9 cellular contexts compared by ENCODE assay signal in the genomic region with DNA sequence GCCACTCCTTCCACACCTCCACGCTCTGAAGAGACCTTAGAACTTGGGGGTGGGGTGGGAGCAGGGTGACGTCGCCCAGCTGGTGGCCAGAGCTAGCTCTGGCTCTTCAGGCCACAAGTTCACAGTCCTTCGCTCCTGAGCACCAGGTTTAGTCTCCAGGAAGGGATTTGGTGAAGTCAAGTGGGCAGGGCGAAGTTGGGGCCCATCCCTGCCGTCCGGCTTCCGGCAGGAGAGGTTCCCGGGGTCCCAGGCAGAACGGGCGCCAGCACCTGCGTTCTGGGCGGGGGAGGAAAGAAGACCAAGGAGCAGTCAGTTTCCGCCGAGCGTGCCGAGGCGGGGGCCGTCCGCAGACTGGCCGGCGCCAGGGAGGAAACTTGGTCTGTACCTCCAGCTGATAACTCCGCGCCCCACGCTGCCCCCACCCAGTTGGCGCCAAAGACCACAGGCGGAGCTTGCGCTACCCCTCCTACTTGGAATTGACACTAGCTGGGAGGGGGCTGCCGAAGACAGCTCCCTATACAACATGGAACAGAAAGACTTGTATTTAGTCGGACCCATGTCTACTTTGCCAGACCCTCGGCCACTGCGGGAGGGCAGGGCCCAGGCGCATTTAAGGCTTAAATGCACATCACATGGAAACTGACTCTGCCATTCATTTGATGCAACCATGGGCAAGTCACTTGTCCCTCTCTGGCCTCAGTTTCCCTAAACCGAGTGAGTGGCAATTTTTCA. TPM values are rescaled to one million over a fixed set of nuclear protein-coding genes. Genes with fewer than 3 reads are reported as not detected.
A peak's percentile ranks its signal among the peaks of the same experiment; 100 is the strongest.
DNase-seq lines count a peak whose midpoint lies in the region; ATAC-seq, FAIRE-seq and TF ChIP-seq lines count a peak whose summit lies in the region.
"Had no signal": no experiment of that assay in that cellular context is flagged by ENCODE, and none has a peak within 500 bp of the region (broad histone marks: within the 10 kb centered on the region; RNA-seq: fewer than 3 reads in every experiment).

No MANE protein-coding gene starts in this region.

- no peak for FAIRE-seq in GM12892 (lab: Jason Lieb, UNC)
- FAIRE-seq: colon had no signal

- peak; percentile 63; the same call in 1 of the 2 replicates for TF ChIP-seq POLR2A in GM12892 (IDR thresholded peaks at IDR 0.05; ENCODE audit: low read depth, low read length)

- no peak for DNase-seq in GM12892 (ENCODE audit: insufficient read length)
- peak; percentile 36 for DNase-seq in NCI-H2196 treated with DMSO at 0.1 percent for 48 hours (lab: John Stamatoyannopoulos, UW; ENCODE audit: unreplicated experiment)
- no peak for DNase-seq in activated T-cell treated with anti-CD3 and anti-CD28 coated beads, Interleukin-2, amount 50 U/mL, for 4 hours
- peak; percentile 76 for DNase-seq in Right ventricle myocardium inferior (ENCODE audit: missing footprints)
- peak; percentile 88 for DNase-seq in posterior vena cava (ENCODE audit: low spot score)
- DNase-seq in pons (ENCODE audit: low spot score): no peak
- no peak for DNase-seq in NCI-H1048 (lab: John Stamatoyannopoulos, UW)

- H3K9me3 Mint-ChIP-seq in activated T-cell treated with anti-CD3 and anti-CD28 coated beads, Interleukin-2, amount 50 U/mL, for 4 hours: no peaks in the 10 kb centered on the region

- ATAC-seq in activated T-cell treated with anti-CD3 and anti-CD28 coated beads, Interleukin-2, amount 50 U/mL, for 4 hours: no peak
- ATAC-seq in Right ventricle myocardium inferior (peak; percentile 6), HG02970 (IDR thresholded peaks at IDR 0.05; ENCODE audit: low FRiP score, unreplicated experiment) (no peak)

- H3K27me3 Mint-ChIP-seq in activated T-cell treated with anti-CD3 and anti-CD28 coated beads, Interleukin-2, amount 50 U/mL, for 4 hours (ENCODE audit: low read depth): no peaks in the 10 kb centered on the region

- H3K4me3 Mint-ChIP-seq in activated T-cell treated with anti-CD3 and anti-CD28 coated beads, Interleukin-2, amount 50 U/mL, for 4 hours: peak overlapping the region; percentile 89

- intact Hi-C loops in Right ventricle myocardium inferior (cut with DNase I): loop anchor here (10.0 kb wide), 1 partner anchor 356 kb away; a partner anchor contains a TSS
- intact Hi-C loops in posterior vena cava (cut with DNase I): no loop called here

- no peaks in the 10 kb centered on the region for H3K36me3 Mint-ChIP-seq in activated T-cell treated with anti-CD3 and anti-CD28 coated beads, Interleukin-2, amount 50 U/mL, for 4 hours (ENCODE audit: insufficient read depth)

- H3K4me1 Mint-ChIP-seq in activated T-cell treated with anti-CD3 and anti-CD28 coated beads, Interleukin-2, amount 50 U/mL, for 4 hours (ENCODE audit: low read depth): peaks cover 77% of the 10 kb centered on the region

RNA-seq across cellular contexts. Expression of a gene that starts 1.0 kb away (rescaled TPM):
- 101 TPM for polyA plus RNA-seq in GM12892 (2012; ENCODE audit: missing spikeins)
- 10 to 100 TPM; 15.1 to 17.1 (median 15.1) TPM for total RNA-seq in activated T-cell treated with anti-CD3 and anti-CD28 coated beads, Interleukin-2, amount 50 U/mL, for 4 hours
- 90.3 TPM for total RNA-seq in Right ventricle myocardium inferior
- 100 to 1,000 TPM; 190 to 243 TPM for total RNA-seq in posterior vena cava

RNA-seq across cellular contexts. Expression of a gene that starts 27.3 kb away (rescaled TPM):
- 2.0 TPM for polyA plus RNA-seq in GM12892 (2012; ENCODE audit: missing spikeins)
- 1 to 10 TPM; 5.5 to 9.3 (median 7.2) TPM for total RNA-seq in activated T-cell treated with anti-CD3 and anti-CD28 coated beads, Interleukin-2, amount 50 U/mL, for 4 hours
- 0.76 TPM for total RNA-seq in Right ventricle myocardium inferior
- under 1 TPM; 0.24 to 0.46 TPM for total RNA-seq in posterior vena cava

Comparison
In these comparisons a context has a peak if more than half of its experiments do, and no peak if none do; other contexts are left out.
1. DNase-seq: peak in NCI-H2196 treated with DMSO at 0.1 percent for 48 hours (single experiment), Right ventricle myocardium inferior (single experiment) and posterior vena cava (single experiment); none in GM12892 (single experiment), activated T-cell treated with anti-CD3 and anti-CD28 coated beads, Interleukin-2, amount 50 U/mL, for 4 hours (single experiment), pons (single experiment) and NCI-H1048 (single experiment).